In the genomic region with DNA sequence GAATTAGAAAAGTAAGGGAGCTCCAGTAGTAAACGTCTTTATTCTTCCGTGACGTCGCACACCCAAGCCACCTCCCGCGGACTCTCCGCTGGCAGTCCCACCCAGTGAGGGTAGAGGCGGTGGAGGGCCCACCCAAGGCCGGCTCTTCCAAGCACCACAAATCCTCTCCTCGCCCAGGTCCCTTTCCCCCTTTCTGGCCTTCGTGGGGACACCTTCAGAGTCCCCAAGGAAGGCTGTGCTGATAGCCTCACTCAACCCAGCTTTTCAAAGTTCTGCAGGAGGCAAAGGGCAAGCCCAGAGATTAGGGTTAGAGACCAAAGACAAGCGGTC, we compare ENCODE assay signal across 9 cellular contexts. TPM values are rescaled to one million over a fixed set of nuclear protein-coding genes. Genes with fewer than 3 reads are reported as not detected.
DNase-seq lines count a peak whose midpoint lies in the region; ATAC-seq and TF ChIP-seq lines count a peak whose summit lies in the region.
"Had no signal": no experiment of that assay in that cellular context is flagged by ENCODE, and none has a peak within 500 bp of the region (broad histone marks: within the 10 kb centered on the region; RNA-seq: fewer than 3 reads in every experiment).

No MANE protein-coding gene starts in this region.

- H3K9ac ChIP-seq in skeletal muscle satellite cell (ENCODE audit: low read depth, low read length): peak overlapping the region; percentile 94

- H3K36me3 ChIP-seq in WERI-Rb-1 (peaks cover 77% of the 10 kb centered on the region), heart left ventricle (peaks cover 3 to 85% (median 70%) of the 10 kb centered on the region in 9 donors), skeletal muscle satellite cell (ENCODE audit: insufficient read depth, low read length) (peaks cover 52% of the 10 kb centered on the region)

- peak overlapping the region; percentile 72 for H3K4me3 ChIP-seq in WERI-Rb-1 (ENCODE audit: low read depth, low read length)
- H3K4me3 ChIP-seq in heart left ventricle: peak overlapping the region; percentile 73 to 100 (median 90)
- H3K4me3 ChIP-seq in skeletal muscle satellite cell (ENCODE audit: low read length): peak overlapping the region; percentile 89

- peak overlapping the region; percentile 76 for H3K27ac ChIP-seq in WERI-Rb-1
- peak overlapping the region; percentile 79 to 94 (median 89) for H3K27ac ChIP-seq in heart left ventricle

- 0 to 5% (median 4%) methylated on average over 11 to 12 of the region's 12 CpGs for WGBS in heart left ventricle, 4 donors

- H3K9me3 ChIP-seq in WERI-Rb-1 (ENCODE audit: severe bottlenecking): no peaks in the 10 kb centered on the region
- H3K9me3 ChIP-seq in heart left ventricle: no peaks in the 10 kb centered on the region
- no peaks in the 10 kb centered on the region for H3K9me3 ChIP-seq in skeletal muscle satellite cell (replicated peaks; ENCODE audit: low read length)

- DNase-seq in WERI-Rb-1 (no peak), heart left ventricle (peak in 1 of 5 donors; percentile 35), activated gamma-delta T cell (lab: John Stamatoyannopoulos, UW) (no peak), SW 1271 (lab: John Stamatoyannopoulos, UW) (no peak), NCI-H2227 treated with DMSO at 0.1 percent for 48 hours (lab: John Stamatoyannopoulos, UW) (no peak)

- TF ChIP-seq CTCF in WERI-Rb-1 (IDR thresholded peaks at IDR 0.05; ENCODE audit: low read depth, low read length): no peak
- TF ChIP-seq CTCF in heart left ventricle (IDR thresholded peaks at IDR 0.05): no peak

- ATAC-seq in GM18511 (IDR thresholded peaks at IDR 0.05; ENCODE audit: unreplicated experiment): peak; percentile 33
- ATAC-seq in HG02870 (IDR thresholded peaks at IDR 0.05; ENCODE audit: unreplicated experiment): peak; percentile 18
- ATAC-seq in heart left ventricle: peak; percentile 8 to 50 (median 34)

- H3K27me3 ChIP-seq in WERI-Rb-1 (ENCODE audit: insufficient read depth, low read depth, severe bottlenecking) (no peaks in the 10 kb centered on the region), heart left ventricle (no peaks in the 10 kb centered on the region), skeletal muscle satellite cell (ENCODE audit: control insufficient read depth, insufficient read depth, low read length) (no peaks in the 10 kb centered on the region)

- H3K4me1 ChIP-seq in heart left ventricle (peaks cover 4 to 35% (median 21%) of the 10 kb centered on the region in 12 donors), skeletal muscle satellite cell (ENCODE audit: control insufficient read depth, insufficient read depth, low read length) (peaks cover 12% of the 10 kb centered on the region)

- TF ChIP-seq POLR2A in heart left ventricle (IDR thresholded peaks at IDR 0.05): no peak

- peak overlapping the region; percentile 91 for H3K4me2 ChIP-seq in skeletal muscle satellite cell (ENCODE audit: low read length)

- intact Hi-C loops in heart left ventricle (cut with DNase I): no loop called here

RNA-seq across cellular contexts. Expression of gene GPN2, which starts 0.3 kb away (rescaled TPM):
- 10 to 100 TPM in 8 of 9 donors, 1 to 10 TPM in 1; 7.6 to 27.4 (median 17.1) TPM for total RNA-seq in heart left ventricle
- polyA plus RNA-seq in heart left ventricle: 10 to 100 TPM; 12.0 to 15.7 TPM
- 7.4 and 8.5 TPM in 2 replicates for total RNA-seq in skeletal muscle satellite cell (2012; rRNA removed)

RNA-seq across cellular contexts. Expression of gene GPATCH3, which starts 9.8 kb away (rescaled TPM):
- 10 to 100 TPM in 3 of 9 donors, 1 to 10 TPM in 6; 6.0 to 14.9 (median 9.0) TPM for total RNA-seq in heart left ventricle
- 10 to 100 TPM in 1 of 2 donors, 1 to 10 TPM in 1; 7.7 to 11.7 TPM for polyA plus RNA-seq in heart left ventricle
- total RNA-seq in skeletal muscle satellite cell (2012; rRNA removed): 5.3 and 5.7 TPM in 2 replicates

RNA-seq across cellular contexts. Expression of gene NR0B2, which starts 23.3 kb away (rescaled TPM):
- total RNA-seq in heart left ventricle: 10 to 100 TPM in 2 of 9 donors, 1 to 10 TPM in 7; 2.4 to 19.2 (median 6.6) TPM
- 1 to 10 TPM; 2.0 to 6.6 TPM for polyA plus RNA-seq in heart left ventricle
- total RNA-seq in skeletal muscle satellite cell (2012; rRNA removed): not detected in 2 replicates
- total RNA-seq: SK-MEL-5 had no signal

RNA-seq across cellular contexts. Expression of gene SFN, which starts 27.5 kb away (rescaled TPM):
- under 1 TPM in 2 of 9 donors, not detected in 7; 0.26 to 0.37 TPM for total RNA-seq in heart left ventricle
- under 1 TPM; 0.11 to 0.42 TPM for polyA plus RNA-seq in heart left ventricle
- total RNA-seq in skeletal muscle satellite cell (2012; rRNA removed): not detected in 2 replicates
- total RNA-seq: SK-MEL-5 had no signal

RNA-seq across cellular contexts. Expression of gene NUDC, which starts 31.1 kb away (rescaled TPM):
- 10 to 100 TPM; 53.6 to 78.6 (median 57.4) TPM for total RNA-seq in heart left ventricle
- polyA plus RNA-seq in heart left ventricle: 10 to 100 TPM; 69.7 to 99.6 TPM
- total RNA-seq in skeletal muscle satellite cell (2012; rRNA removed): 19.3 and 23.6 TPM in 2 replicates
